ENCODE assay signal across 10 cellular contexts in the genomic region with DNA sequence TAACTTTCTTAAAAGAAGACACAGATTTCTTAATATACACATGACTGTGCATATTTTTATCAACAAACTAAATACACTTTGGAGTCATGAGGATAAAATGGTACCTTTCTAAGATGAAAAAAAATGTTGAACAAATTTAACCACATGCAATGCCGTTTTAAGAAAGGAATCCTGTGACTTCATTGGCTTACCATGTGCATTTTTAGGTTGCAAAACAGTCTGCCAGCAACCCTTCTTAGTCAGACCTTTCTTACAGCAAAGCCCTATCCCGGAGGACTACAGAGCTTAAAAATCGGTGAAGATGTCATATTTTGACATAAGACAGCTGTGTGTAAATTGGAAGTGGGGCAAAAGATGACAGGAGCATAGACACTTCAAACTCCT. TPM values are rescaled to one million over a fixed set of nuclear protein-coding genes. Genes with fewer than 3 reads are reported as not detected.
DNase-seq lines count a peak whose midpoint lies in the region; TF ChIP-seq lines count a peak whose summit lies in the region.
"Had no signal": no experiment of that assay in that cellular context is flagged by ENCODE, and none has a peak within 500 bp of the region (broad histone marks: within the 10 kb centered on the region; RNA-seq: fewer than 3 reads in every experiment).

No MANE protein-coding gene starts in this region.

- H3K36me3 Mint-ChIP-seq in CD8-positive, alpha-beta memory T cell, result no peaks in the 10 kb centered on the region

- POLR2A ChIA-PET in CD8-positive, alpha-beta memory T cell (lab: Charles Lee), result no interaction called here

- no peak overlapping the region for H3K4me3 ChIP-seq in brain microvascular endothelial cell (ENCODE audit: low read depth, low read length)
- no peak overlapping the region for H3K4me3 ChIP-seq in subcutaneous abdominal adipose tissue (ENCODE audit: low read depth in 1 of 5, low read length in 5 of 5)
- no peak overlapping the region for H3K4me3 ChIP-seq in CD8-positive, alpha-beta memory T cell (ENCODE audit: low read length)

- TF ChIP-seq CTCF in brain microvascular endothelial cell (IDR thresholded peaks at IDR 0.05; ENCODE audit: low read depth, low read length, missing control alignments), result no peak

- H3K9me3 ChIP-seq in subcutaneous abdominal adipose tissue (ENCODE audit: control insufficient read depth in 5 of 5, low read length in 5 of 5), result no peaks in the 10 kb centered on the region
- H3K9me3 ChIP-seq in CD8-positive, alpha-beta memory T cell (ENCODE audit: low read length), result no peaks in the 10 kb centered on the region

- H3K4me3 Mint-ChIP-seq in CD8-positive, alpha-beta memory T cell, result no peak overlapping the region
- H3K4me3 Mint-ChIP-seq: central memory CD8-positive, alpha-beta T cell had no signal

- no peaks in the 10 kb centered on the region for H3K27me3 ChIP-seq in brain microvascular endothelial cell (replicated peaks)
- H3K27me3 ChIP-seq in subcutaneous abdominal adipose tissue (ENCODE audit: control insufficient read depth in 5 of 5, insufficient read depth in 4 of 5, low read length in 5 of 5), result no peaks in the 10 kb centered on the region
- H3K27me3 ChIP-seq in CD8-positive, alpha-beta memory T cell (ENCODE audit: insufficient read depth, low read length, poor library complexity, severe bottlenecking), result no peaks in the 10 kb centered on the region

- no peaks in the 10 kb centered on the region for H3K4me1 Mint-ChIP-seq in CD8-positive, alpha-beta memory T cell
- H3K4me1 Mint-ChIP-seq: central memory CD8-positive, alpha-beta T cell had no signal

- no peaks in the 10 kb centered on the region for H3K27me3 Mint-ChIP-seq in CD8-positive, alpha-beta memory T cell
- H3K27me3 Mint-ChIP-seq: central memory CD8-positive, alpha-beta T cell had no signal

- peaks cover 0 to 24% (median 0%) of the 10 kb centered on the region in 5 donors for H3K4me1 ChIP-seq in subcutaneous abdominal adipose tissue (ENCODE audit: control insufficient read depth in 5 of 5, insufficient read depth in 5 of 5, low read length in 5 of 5)
- H3K4me1 ChIP-seq in CD8-positive, alpha-beta memory T cell (ENCODE audit: insufficient read depth, low read length), result no peaks in the 10 kb centered on the region

- CTCF ChIA-PET in CD8-positive, alpha-beta memory T cell (lab: Charles Lee), result no interaction called here

- H3K9ac ChIP-seq in subcutaneous abdominal adipose tissue (ENCODE audit: low read length in 5 of 5), result peak overlapping the region in 1 of 5 donors; percentile 8

- in situ Hi-C loops in brain microvascular endothelial cell (cut with HindIII; ENCODE audit: low pct_ligation_motif_present, low sequenced_read_pairs), result no loop called here

- DNase-seq in HCEC 1CT (peak; percentile 96), brain microvascular endothelial cell (peak; percentile 95), kidney glomerular epithelial cell (lab: John Stamatoyannopoulos, UW) (peak; percentile 25), NCI-H1092 (lab: John Stamatoyannopoulos, UW) (no peak), superior temporal gyrus (ENCODE audit: extremely low spot score) (no peak), OCI-M2 (lab: John Stamatoyannopoulos, UW; ENCODE audit: unreplicated experiment) (no peak)
- no peak for DNase-seq in CD8-positive, alpha-beta memory T cell
- DNase-seq: NCI-H510A treated with DMSO at 0.1 percent for 48 hours had no signal

- peaks cover 0 to 3% (median 0%) of the 10 kb centered on the region in 5 donors for H3K9me3 Mint-ChIP-seq in CD8-positive, alpha-beta memory T cell
- H3K9me3 Mint-ChIP-seq: central memory CD8-positive, alpha-beta T cell had no signal

- H3K27ac Mint-ChIP-seq in CD8-positive, alpha-beta memory T cell, result no peak overlapping the region

- no peaks in the 10 kb centered on the region for H3K36me3 ChIP-seq in brain microvascular endothelial cell (replicated peaks)
- H3K36me3 ChIP-seq in subcutaneous abdominal adipose tissue (ENCODE audit: control insufficient read depth in 5 of 5, insufficient read depth in 5 of 5, low read length in 5 of 5), result peaks cover 0 to 3% (median 0%) of the 10 kb centered on the region in 5 donors
- no peaks in the 10 kb centered on the region for H3K36me3 ChIP-seq in CD8-positive, alpha-beta memory T cell (ENCODE audit: insufficient read depth, low read length)

- H3K27ac ChIP-seq in brain microvascular endothelial cell (peak overlapping the region; percentile 75), subcutaneous abdominal adipose tissue (ENCODE audit: low read depth, low read length) (peak overlapping the region; percentile 92)
- H3K27ac ChIP-seq in CD8-positive, alpha-beta memory T cell (ENCODE audit: low read depth, low read length), result no peak overlapping the region

RNA-seq across cellular contexts. Expression of gene GASK1B, which starts 51.6 kb away (rescaled TPM):
- under 1 TPM; 0.29 to 0.48 TPM for total RNA-seq in CD8-positive, alpha-beta memory T cell
- polyA plus RNA-seq in CD8-positive, alpha-beta memory T cell, result not detected

Comparison
In these comparisons a context has a peak if more than half of its experiments do, and no peak if none do; other contexts are left out.
1. DNase-seq: peak in HCEC 1CT (single experiment), brain microvascular endothelial cell (single experiment) and kidney glomerular epithelial cell (single experiment); none in CD8-positive, alpha-beta memory T cell (0 of 5), NCI-H1092 (single experiment), superior temporal gyrus (single experiment) and OCI-M2 (single experiment).